In genomic region chr7:92244803-92245486, GRCh38 we compare ENCODE assay signal across 8 cellular contexts. TPM values are rescaled to one million over a fixed set of nuclear protein-coding genes. Genes with fewer than 3 reads are reported as not detected.
A peak's percentile ranks its signal among the peaks of the same experiment; 100 is the strongest.
DNase-seq lines count a peak whose midpoint lies in the region; ATAC-seq and TF ChIP-seq lines count a peak whose summit lies in the region.

No MANE protein-coding gene starts in this region.

- peak overlapping the region; percentile 97 to 100 for H3K4me3 Mint-ChIP-seq in H9

- no peaks in the 10 kb centered on the region for H3K27me3 Mint-ChIP-seq in H9 (ENCODE audit: low read depth)

- H3K27ac Mint-ChIP-seq in H9 = peak overlapping the region; percentile 100

- H3K9me3 ChIP-seq in ES-I3 (ENCODE audit: control insufficient read depth, insufficient read depth, low read length) (no peaks in the 10 kb centered on the region), H9 (ENCODE audit: control insufficient read depth, low read depth, low read length) (no peaks in the 10 kb centered on the region), Panc1 (ENCODE audit: control insufficient read depth, insufficient read depth, low read depth, low read length) (no peaks in the 10 kb centered on the region), duodenal mucosa (ENCODE audit: control insufficient read depth in 1 of 2, low read length in 2 of 2) (no peaks in the 10 kb centered on the region), mononuclear cell (ENCODE audit: low read depth, low read length) (no peaks in the 10 kb centered on the region)

- no peak overlapping the region for H3K18ac ChIP-seq in H9 (ENCODE audit: insufficient read length, low read depth, low read length)

- no peak overlapping the region for H3T11ph ChIP-seq in H9 (ENCODE audit: low read length)

- H2BK5ac ChIP-seq in H9 (ENCODE audit: insufficient read length, low read length) = no peak overlapping the region

- H3K27me3 ChIP-seq in H9 (ENCODE audit: insufficient read depth, low read length) (no peaks in the 10 kb centered on the region), Panc1 (ENCODE audit: control insufficient read depth, insufficient read depth, low read length) (no peaks in the 10 kb centered on the region), duodenal mucosa (ENCODE audit: control insufficient read depth in 1 of 2, insufficient read depth in 2 of 2, low read length in 2 of 2) (no peaks in the 10 kb centered on the region), mononuclear cell (ENCODE audit: insufficient read depth, low read length) (no peaks in the 10 kb centered on the region)

- H4K8ac ChIP-seq in H9 (replicated peaks; ENCODE audit: insufficient read length, low read depth, low read length) = no peak overlapping the region

- H3K36me3 Mint-ChIP-seq in H9 (ENCODE audit: insufficient read depth in 1 of 3, low read depth in 3 of 3) = peaks cover 2 to 11% (median 5%) of the 10 kb centered on the region in 3 experiments; a peak in 5 of 7 replicates

- no peaks in the 10 kb centered on the region for H4K20me1 ChIP-seq in H9 (ENCODE audit: control insufficient read depth, insufficient read depth, insufficient read length)

- H3K79me1 ChIP-seq in H9 (ENCODE audit: insufficient read depth, low read depth, low read length, poor library complexity, severe bottlenecking) = peaks cover 7% of the 10 kb centered on the region

- H3K23ac ChIP-seq in H9 (ENCODE audit: insufficient read length, low read depth, low read length) = no peak overlapping the region

- H2AFZ ChIP-seq in H9 (ENCODE audit: low read length) = no peak overlapping the region

- CTCF ChIA-PET in Panc1 (lab: Charles Lee) = interaction anchor here (1.1 kb wide), 1 partner anchor 203 kb away, joined by 3 read pairs; the partner anchor contains the start of gene GATAD1

- H2AK5ac ChIP-seq in H9 (ENCODE audit: insufficient read length, low read length) = no peak overlapping the region

- DNase-seq in H9 (no peak), Panc1 (ENCODE audit: low read depth, low spot score) (no peak), NCI-H2171 (lab: John Stamatoyannopoulos, UW) (no peak)
- DNase-seq in stimulated activated CD4-positive, alpha-beta T cell treated with anti-CD3 and anti-CD28 coated beads, Interleukin-12 subunit alpha, Interleukin-12 subunit beta, amount 100 ng/mL, for 4 hours = no peak

- no peak overlapping the region for H3K4ac ChIP-seq in H9 (ENCODE audit: low read depth, low read length)

- no peak overlapping the region for H3K14ac ChIP-seq in H9 (ENCODE audit: insufficient read depth, low read length)

- TF ChIP-seq CTCF in H9 (conservative IDR thresholded peaks at IDR 0.05) (no peak), Panc1 (IDR thresholded peaks at IDR 0.05) (no peak)

- POLR2A ChIA-PET in Panc1 (lab: Charles Lee) = interaction anchor here (1.1 kb wide), 1 partner anchor 16 kb away, joined by 3 read pairs; no protein-coding TSS in a partner anchor

- ATAC-seq in Panc1 (peak; percentile 2; the same call in 1 of the 2 replicates), HG02571 (IDR thresholded peaks at IDR 0.05; ENCODE audit: unreplicated experiment) (no peak)

- H3K4me1 Mint-ChIP-seq in H9 = peaks cover 26 to 29% of the 10 kb centered on the region in 2 experiments

- H3K23me2 ChIP-seq in H9 (ENCODE audit: insufficient read length, low read depth, low read length, poor library complexity, severe bottlenecking) = peaks cover 7% of the 10 kb centered on the region

- H3K27ac ChIP-seq in H9 (ENCODE audit: insufficient read length, low read depth, low read length) (no peak overlapping the region), Panc1 (ENCODE audit: low read length) (peak overlapping the region; percentile 94), duodenal mucosa (ENCODE audit: low read depth, low read length) (peak overlapping the region; percentile 88)

- H2BK120ac ChIP-seq in H9 (ENCODE audit: low read depth, low read length, poor library complexity, severe bottlenecking) = no peak overlapping the region

- H3K56ac ChIP-seq in H9 (ENCODE audit: insufficient read length, low read depth, low read length) = no peak overlapping the region

- in situ Hi-C loops in Panc1 (cut with HindIII; ENCODE audit: low pct_unique_long_range_greater_than_20kb, low sequenced_read_pairs) = no loop called here

- intact Hi-C loops in Panc1 (cut with micrococcal nuclease; ENCODE audit: unreplicated experiment) = no loop called here

- no peak overlapping the region for H2BK12ac ChIP-seq in H9 (ENCODE audit: insufficient read length, low read depth, low read length)

- H3K79me2 ChIP-seq in H9 (ENCODE audit: insufficient read depth, low read length) = peaks cover 16% of the 10 kb centered on the region; the same call in 1 of the 2 replicates

- no CpG with 5 or more reads among the region's 11 CpGs for WGBS in H9 (ENCODE audit: extremely low coverage, insufficient read length, low lambda C conversion rate)

- H3K36me3 ChIP-seq in ES-I3 (ENCODE audit: insufficient read depth, low read length) (peaks cover 2% of the 10 kb centered on the region; the same call in 1 of the 2 replicates), Panc1 (ENCODE audit: control insufficient read depth, insufficient read depth, low read length) (peaks cover 21% of the 10 kb centered on the region), duodenal mucosa (ENCODE audit: control insufficient read depth in 1 of 2, insufficient read depth in 2 of 2, low read length in 2 of 2) (peaks cover 0 to 4% of the 10 kb centered on the region in 2 donors)

- H2BK20ac ChIP-seq in H9 (ENCODE audit: low read depth, low read length, poor library complexity, severe bottlenecking) = no peak overlapping the region

- no peak overlapping the region for H2BK15ac ChIP-seq in H9 (ENCODE audit: low read depth, low read length)

- H3K4me3 ChIP-seq in Panc1 (ENCODE audit: low read depth in 2 of 2, low read length in 2 of 2) (peak overlapping the region; percentile 94), duodenal mucosa (ENCODE audit: low read depth in 1 of 2, low read length in 2 of 2) (peak overlapping the region; percentile 97 to 99), mononuclear cell (ENCODE audit: low read length) (peak overlapping the region; percentile 69)

- no peak overlapping the region for H4K91ac ChIP-seq in H9 (ENCODE audit: insufficient read length, low read depth, low read length)

- H3K4me2 ChIP-seq in H9 (ENCODE audit: insufficient read depth, insufficient read length, low read length) = peak overlapping the region; percentile 84

- H3K9me3 Mint-ChIP-seq in H9 = no peaks in the 10 kb centered on the region; a peak in 1 of 5 replicates

- H3K9ac ChIP-seq in ES-I3 (ENCODE audit: low read depth, low read length) = peak overlapping the region; percentile 99
- H3K9ac ChIP-seq in H9 (ENCODE audit: extremely low read depth, insufficient read length, low read length) = peak overlapping the region; percentile 86
- H3K9ac ChIP-seq in duodenal mucosa (ENCODE audit: low read depth in 1 of 2, low read length in 2 of 2) = peak overlapping the region; percentile 89 to 96

- H4K5ac ChIP-seq in H9 (ENCODE audit: insufficient read length, low read depth, low read length) = no peak overlapping the region

- TSS peak; percentile 65 for BruUV-seq in Panc1 (replicated peaks; lab: Mats Ljungman, UMichigan)

- H3K4me1 ChIP-seq in ES-I3 (ENCODE audit: insufficient read depth, low read length) (peaks cover 11% of the 10 kb centered on the region; the same call in 1 of the 2 replicates), H9 (ENCODE audit: insufficient read depth, low read length) (no peaks in the 10 kb centered on the region; the same call in 1 of the 2 replicates), Panc1 (ENCODE audit: control insufficient read depth, insufficient read depth, low read length) (peaks cover 17% of the 10 kb centered on the region), duodenal mucosa (ENCODE audit: control insufficient read depth in 1 of 2, insufficient read depth in 2 of 2, low read length in 2 of 2) (peaks cover 28 to 32% of the 10 kb centered on the region in 2 donors), mononuclear cell (ENCODE audit: insufficient read depth, low read length) (peaks cover 23% of the 10 kb centered on the region)

RNA-seq across cellular contexts. Expression of gene KRIT1, which starts 0.8 kb away (rescaled TPM):
- 34.9 and 38.1 TPM in 2 replicates for total RNA-seq in H9 (2021)
- 50.1 TPM for total RNA-seq in Panc1 (2021; ENCODE audit: unreplicated experiment)
- 39.4 TPM for polyA plus RNA-seq in Panc1 (2012; ENCODE audit: insufficient read length)
- 33.3 TPM for total RNA-seq in mononuclear cell

RNA-seq across cellular contexts. Expression of gene ANKIB1, which starts 0.8 kb away (rescaled TPM):
- total RNA-seq in H9 (2021) (42.0 and 48.1 TPM in 2 replicates), Panc1 (2021; ENCODE audit: unreplicated experiment) (83.8 TPM), mononuclear cell (110 TPM)
- 29.8 TPM for polyA plus RNA-seq in Panc1 (2012; ENCODE audit: insufficient read length)
